In the genomic region with DNA sequence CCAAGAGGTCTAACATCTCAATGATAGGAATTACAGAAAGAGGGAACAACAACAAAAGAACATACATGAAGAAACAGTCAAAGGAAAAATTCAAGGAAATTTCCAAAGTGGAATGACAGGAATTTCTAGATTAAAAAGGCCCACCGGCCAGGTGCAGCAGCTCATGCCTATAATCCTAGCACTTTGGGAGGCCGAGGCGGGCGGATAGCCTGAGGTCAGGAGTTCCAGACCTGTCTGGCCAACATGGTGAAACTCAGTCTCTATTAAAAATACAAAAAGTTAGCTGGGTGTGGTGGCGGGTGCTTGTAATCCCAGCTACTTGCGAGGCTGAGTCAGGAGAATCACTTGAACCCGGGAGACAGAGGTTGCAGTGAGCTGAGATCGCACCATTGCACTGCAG, we compare ENCODE assay signal across 8 cellular contexts.
DNase-seq lines count a peak whose midpoint lies in the region; ATAC-seq and TF ChIP-seq lines count a peak whose summit lies in the region.
"Not testable (repeated sequence)": the region's sequence is repeated elsewhere in the genome, so short reads cannot be mapped to it uniquely, and the experiment has no call there.

No MANE protein-coding gene starts in this region.

- not testable (repeated sequence) for H3K27me3 Mint-ChIP-seq in CD8-positive, alpha-beta T cell (ENCODE audit: low read depth); activated CD4-positive, alpha-beta T cell treated with anti-CD3 and anti-CD28 coated beads, Interleukin-2, amount 10 ng/mL, durations not matched to agents 24 days and 14 days; activated T-cell treated with anti-CD3 and anti-CD28 coated beads, Interleukin-2, amount 50 U/mL, for 4 hours (ENCODE audit: low read depth); dendritic cell treated with granulocyte-macrophage colony-stimulating factor and Interleukin-4, amounts not matched to agents 40 ng/mL and 50 ng/mL, for 4 days; natural killer cell treated with Interleukin-12 subunit alpha and Interleukin-12 subunit beta and Interleukin-15 and Interleukin-18, amount 100 ng/mL, for 72 hours; stimulated activated naive CD8-positive, alpha-beta T cell treated with anti-CD3 and anti-CD28 coated beads, Interleukin-15, amount 100 ng/mL, for 72 hours

- ATAC-seq in CD8-positive, alpha-beta T cell; activated T-cell treated with anti-CD3 and anti-CD28 coated beads, Interleukin-2, amount 50 U/mL, for 4 hours; activated naive CD4-positive, alpha-beta T cell treated with anti-CD3 and anti-CD28 coated beads, Interleukin-2, amount 50 U/mL, for 72 hours; natural killer cell treated with Interleukin-12 subunit alpha and Interleukin-12 subunit beta and Interleukin-15 and Interleukin-18, amount 100 ng/mL, for 72 hours; stimulated activated naive CD8-positive, alpha-beta T cell treated with anti-CD3 and anti-CD28 coated beads, Interleukin-15, amount 100 ng/mL, for 72 hours: not testable (repeated sequence)

- not testable (repeated sequence) for H3K36me3 ChIP-seq in CD8-positive, alpha-beta T cell (ENCODE audit: insufficient read depth, low read length); OCI-LY7 (ENCODE audit: insufficient read depth, low read length)

- BruUV-seq in OCI-LY7 (replicated peaks; lab: Mats Ljungman, UMichigan): not testable (repeated sequence)

- H3K9me2 ChIP-seq in OCI-LY7 (ENCODE audit: insufficient read depth, low read length): not testable (repeated sequence)

- H3K27ac Mint-ChIP-seq in CD8-positive, alpha-beta T cell: peak overlapping the region; percentile 86
- peak overlapping the region; percentile 98 for H3K27ac Mint-ChIP-seq in activated CD4-positive, alpha-beta T cell treated with anti-CD3 and anti-CD28 coated beads, Interleukin-2, amount 10 ng/mL, durations not matched to agents 24 days and 14 days
- peak overlapping the region; percentile 93 to 96 for H3K27ac Mint-ChIP-seq in activated naive CD4-positive, alpha-beta T cell treated with anti-CD3 and anti-CD28 coated beads, Interleukin-2, amount 50 U/mL, for 72 hours
- H3K27ac Mint-ChIP-seq in dendritic cell treated with granulocyte-macrophage colony-stimulating factor and Interleukin-4, amounts not matched to agents 40 ng/mL and 50 ng/mL, for 4 days: peak overlapping the region; percentile 95
- H3K27ac Mint-ChIP-seq in natural killer cell treated with Interleukin-12 subunit alpha and Interleukin-12 subunit beta and Interleukin-15 and Interleukin-18, amount 100 ng/mL, for 72 hours: peak overlapping the region; percentile 85 to 95
- H3K27ac Mint-ChIP-seq in stimulated activated naive CD8-positive, alpha-beta T cell treated with anti-CD3 and anti-CD28 coated beads, Interleukin-15, amount 100 ng/mL, for 72 hours: peak overlapping the region; percentile 82 to 99

- not testable (repeated sequence) for H3K9me3 ChIP-seq in CD8-positive, alpha-beta T cell (ENCODE audit: low read length); OCI-LY7 (ENCODE audit: low read length)

- H3K4me1 ChIP-seq in CD8-positive, alpha-beta T cell (ENCODE audit: insufficient read depth, low read length): peaks cover 63% of the 10 kb centered on the region
- H3K4me1 ChIP-seq in OCI-LY7 (ENCODE audit: insufficient read depth, low read length, poor library complexity, severe bottlenecking): peaks cover 44% of the 10 kb centered on the region

- H3K4me3 ChIP-seq in CD8-positive, alpha-beta T cell (ENCODE audit: low read depth, low read length); OCI-LY7 (ENCODE audit: low read depth, low read length, poor library complexity, severe bottlenecking): not testable (repeated sequence)

- not testable (repeated sequence) for H4K20me1 ChIP-seq in OCI-LY7 (ENCODE audit: insufficient read depth, low read length)

- DNase-seq in CD8-positive, alpha-beta T cell; OCI-LY7 (ENCODE audit: low spot score); activated CD4-positive, alpha-beta T cell treated with anti-CD3 and anti-CD28 coated beads, Interleukin-2, amount 10 ng/mL, durations not matched to agents 24 days and 14 days; activated T-cell treated with anti-CD3 and anti-CD28 coated beads, Interleukin-2, amount 50 U/mL, for 4 hours; activated naive CD4-positive, alpha-beta T cell treated with anti-CD3 and anti-CD28 coated beads, Interleukin-2, amount 50 U/mL, for 72 hours (ENCODE audit: low spot score in 2 of 2); natural killer cell treated with Interleukin-12 subunit alpha and Interleukin-12 subunit beta and Interleukin-15 and Interleukin-18, amount 100 ng/mL, for 72 hours (ENCODE audit: low spot score); stimulated activated naive CD8-positive, alpha-beta T cell treated with anti-CD3 and anti-CD28 coated beads, Interleukin-15, amount 100 ng/mL, for 72 hours: not testable (repeated sequence)

- not testable (repeated sequence) for H3K27me3 ChIP-seq in CD8-positive, alpha-beta T cell (ENCODE audit: insufficient read depth, low read length)

- H3K36me3 Mint-ChIP-seq in CD8-positive, alpha-beta T cell: peaks cover 34% of the 10 kb centered on the region
- H3K36me3 Mint-ChIP-seq in activated CD4-positive, alpha-beta T cell treated with anti-CD3 and anti-CD28 coated beads, Interleukin-2, amount 10 ng/mL, durations not matched to agents 24 days and 14 days (ENCODE audit: low read depth): peaks cover 30% of the 10 kb centered on the region
- H3K36me3 Mint-ChIP-seq in activated T-cell treated with anti-CD3 and anti-CD28 coated beads, Interleukin-2, amount 50 U/mL, for 4 hours (ENCODE audit: insufficient read depth): peaks cover 17% of the 10 kb centered on the region
- peaks cover 39 to 41% of the 10 kb centered on the region in 2 donors for H3K36me3 Mint-ChIP-seq in activated naive CD4-positive, alpha-beta T cell treated with anti-CD3 and anti-CD28 coated beads, Interleukin-2, amount 50 U/mL, for 72 hours
- not testable (repeated sequence) for H3K36me3 Mint-ChIP-seq in dendritic cell treated with granulocyte-macrophage colony-stimulating factor and Interleukin-4, amounts not matched to agents 40 ng/mL and 50 ng/mL, for 4 days (ENCODE audit: low read depth)
- H3K36me3 Mint-ChIP-seq in natural killer cell treated with Interleukin-12 subunit alpha and Interleukin-12 subunit beta and Interleukin-15 and Interleukin-18, amount 100 ng/mL, for 72 hours: peaks cover 22% of the 10 kb centered on the region

- peaks cover 75% of the 10 kb centered on the region for H3K4me1 Mint-ChIP-seq in CD8-positive, alpha-beta T cell (ENCODE audit: low read depth)
- H3K4me1 Mint-ChIP-seq in activated CD4-positive, alpha-beta T cell treated with anti-CD3 and anti-CD28 coated beads, Interleukin-2, amount 10 ng/mL, durations not matched to agents 24 days and 14 days: peaks cover 71% of the 10 kb centered on the region
- H3K4me1 Mint-ChIP-seq in activated T-cell treated with anti-CD3 and anti-CD28 coated beads, Interleukin-2, amount 50 U/mL, for 4 hours (ENCODE audit: low read depth): peaks cover 79% of the 10 kb centered on the region
- peaks cover 77% of the 10 kb centered on the region for H3K4me1 Mint-ChIP-seq in dendritic cell treated with granulocyte-macrophage colony-stimulating factor and Interleukin-4, amounts not matched to agents 40 ng/mL and 50 ng/mL, for 4 days (ENCODE audit: low read depth)
- peaks cover 59 to 60% of the 10 kb centered on the region in 2 donors for H3K4me1 Mint-ChIP-seq in natural killer cell treated with Interleukin-12 subunit alpha and Interleukin-12 subunit beta and Interleukin-15 and Interleukin-18, amount 100 ng/mL, for 72 hours (ENCODE audit: low read depth in 2 of 2)
- H3K4me1 Mint-ChIP-seq in stimulated activated naive CD8-positive, alpha-beta T cell treated with anti-CD3 and anti-CD28 coated beads, Interleukin-15, amount 100 ng/mL, for 72 hours: peaks cover 81% of the 10 kb centered on the region

- POLR2A ChIA-PET in CD8-positive, alpha-beta T cell (lab: Charles Lee): interaction anchor here (0.7 to 1.1 kb wide), 3 partner anchors 10 to 37 kb away, joined by 3 to 9 read pairs (median 3); no protein-coding TSS in a partner anchor
- POLR2A ChIA-PET in OCI-LY7 (lab: Charles Lee): interaction anchor here (0.7 to 1.4 kb wide), 4 partner anchors 8 to 12 kb away, joined by 3 to 7 read pairs (median 4); no protein-coding TSS in a partner anchor

- peak overlapping the region; percentile 73 for H3K4me2 ChIP-seq in OCI-LY7 (ENCODE audit: low read length)

- H2AFZ ChIP-seq in OCI-LY7 (ENCODE audit: low read length): not testable (repeated sequence)

- TF ChIP-seq CTCF in CD8-positive, alpha-beta T cell (IDR thresholded peaks at IDR 0.05); OCI-LY7 (conservative IDR thresholded peaks at IDR 0.05; ENCODE audit: low read length): not testable (repeated sequence)

- H3K4me3 Mint-ChIP-seq in CD8-positive, alpha-beta T cell; dendritic cell treated with granulocyte-macrophage colony-stimulating factor and Interleukin-4, amounts not matched to agents 40 ng/mL and 50 ng/mL, for 4 days: not testable (repeated sequence)
- H3K4me3 Mint-ChIP-seq in activated CD4-positive, alpha-beta T cell treated with anti-CD3 and anti-CD28 coated beads, Interleukin-2, amount 10 ng/mL, durations not matched to agents 24 days and 14 days: peak overlapping the region; percentile 63
- peak overlapping the region; percentile 35 for H3K4me3 Mint-ChIP-seq in activated T-cell treated with anti-CD3 and anti-CD28 coated beads, Interleukin-2, amount 50 U/mL, for 4 hours
- H3K4me3 Mint-ChIP-seq in natural killer cell treated with Interleukin-12 subunit alpha and Interleukin-12 subunit beta and Interleukin-15 and Interleukin-18, amount 100 ng/mL, for 72 hours: peak overlapping the region; percentile 71
- peak overlapping the region; percentile 58 to 77 for H3K4me3 Mint-ChIP-seq in stimulated activated naive CD8-positive, alpha-beta T cell treated with anti-CD3 and anti-CD28 coated beads, Interleukin-15, amount 100 ng/mL, for 72 hours

- not testable (repeated sequence) for H3K9me3 Mint-ChIP-seq in CD8-positive, alpha-beta T cell; activated CD4-positive, alpha-beta T cell treated with anti-CD3 and anti-CD28 coated beads, Interleukin-2, amount 10 ng/mL, durations not matched to agents 24 days and 14 days; dendritic cell treated with granulocyte-macrophage colony-stimulating factor and Interleukin-4, amounts not matched to agents 40 ng/mL and 50 ng/mL, for 4 days; stimulated activated naive CD8-positive, alpha-beta T cell treated with anti-CD3 and anti-CD28 coated beads, Interleukin-15, amount 100 ng/mL, for 72 hours
- H3K9me3 Mint-ChIP-seq in activated T-cell treated with anti-CD3 and anti-CD28 coated beads, Interleukin-2, amount 50 U/mL, for 4 hours: peaks cover 21% of the 10 kb centered on the region
- H3K9me3 Mint-ChIP-seq in activated naive CD4-positive, alpha-beta T cell treated with anti-CD3 and anti-CD28 coated beads, Interleukin-2, amount 50 U/mL, for 72 hours: peaks cover 10 to 25% of the 10 kb centered on the region in 2 donors
- H3K9me3 Mint-ChIP-seq in natural killer cell treated with Interleukin-12 subunit alpha and Interleukin-12 subunit beta and Interleukin-15 and Interleukin-18, amount 100 ng/mL, for 72 hours: peaks cover 12% of the 10 kb centered on the region

- CTCF ChIA-PET in CD8-positive, alpha-beta T cell (lab: Charles Lee): interaction anchor here (1.0 to 2.2 kb wide), 3 partner anchors 41 to 96 kb away, joined by 3 to 9 read pairs (median 5); no protein-coding TSS in a partner anchor
- CTCF ChIA-PET in OCI-LY7 (lab: Charles Lee; ENCODE audit: unreplicated experiment): not testable (repeated sequence)

- not testable (repeated sequence) for H3K79me2 ChIP-seq in OCI-LY7 (ENCODE audit: insufficient read depth, low read depth, low read length)

- intact Hi-C loops in CD8-positive, alpha-beta T cell (cut with DNase I, micrococcal nuclease): loop anchor here in 1 of 2 experiments (5.0 kb wide), 1 partner anchor 45 kb away; no protein-coding TSS in a partner anchor
- intact Hi-C loops in OCI-LY7 (cut with micrococcal nuclease; ENCODE audit: unreplicated experiment); dendritic cell treated with granulocyte-macrophage colony-stimulating factor and Interleukin-4, amounts not matched to agents 40 ng/mL and 50 ng/mL, for 4 days (cut with micrococcal nuclease): not testable (repeated sequence)
- intact Hi-C loops in activated CD4-positive, alpha-beta T cell treated with anti-CD3 and anti-CD28 coated beads, Interleukin-2, amount 10 ng/mL, durations not matched to agents 24 days and 14 days (cut with micrococcal nuclease): loop anchor here (2.0 to 10.0 kb wide), 3 partner anchors 86 to 1142 kb away; no protein-coding TSS in a partner anchor

- not testable (repeated sequence) for H3K27ac ChIP-seq in CD8-positive, alpha-beta T cell (ENCODE audit: low read depth, low read length); OCI-LY7 (ENCODE audit: low read depth, low read length, poor library complexity, severe bottlenecking)
